ENCODE assay signal across 8 cellular contexts in the genomic region with DNA sequence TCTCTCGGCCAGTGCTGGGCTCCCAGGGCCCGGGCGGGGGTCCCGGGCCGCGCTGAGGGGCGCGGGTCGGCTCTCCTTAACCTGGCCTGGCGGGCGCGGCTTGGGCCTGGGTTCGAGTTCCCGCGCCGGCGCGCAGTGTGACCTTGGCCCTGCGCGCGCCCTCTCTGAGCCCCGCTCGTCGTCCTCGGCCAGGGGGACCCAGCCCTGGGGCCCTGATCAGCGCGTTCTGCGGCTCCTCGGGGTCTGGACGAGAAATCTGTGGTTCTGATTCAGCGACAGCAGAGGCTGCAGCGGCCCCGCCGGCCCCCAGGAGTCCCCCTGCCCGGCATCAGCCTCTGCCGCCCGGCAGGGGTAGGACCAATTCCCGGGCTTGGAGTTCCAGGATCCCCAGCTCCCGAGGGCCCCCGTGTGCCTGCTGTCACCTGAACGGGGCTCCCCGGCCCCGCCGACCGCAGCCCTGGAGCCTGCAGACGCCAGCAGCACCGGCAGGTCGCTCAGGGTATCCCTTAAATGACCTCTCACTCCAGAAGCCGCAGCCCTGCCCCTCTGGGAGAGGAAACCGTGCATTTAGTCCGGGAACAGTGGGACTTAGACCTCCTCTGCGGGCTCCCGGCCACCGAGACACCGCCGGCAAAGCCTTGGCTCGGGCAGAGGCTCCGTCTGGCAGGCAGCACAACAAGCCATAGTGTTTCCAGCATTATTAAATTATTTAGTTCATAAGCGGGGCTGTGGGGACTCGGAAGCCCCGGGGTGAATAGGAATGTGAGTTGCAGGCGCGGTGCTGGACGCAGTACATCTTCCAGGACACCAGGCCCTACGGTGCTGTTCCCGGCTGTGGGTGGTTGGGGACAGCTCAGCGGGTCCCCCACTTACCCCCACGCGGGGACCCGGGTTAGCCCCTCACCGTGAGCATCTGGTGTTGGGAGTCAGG. TPM values are rescaled to one million over a fixed set of nuclear protein-coding genes. Genes with fewer than 3 reads are reported as not detected.
A peak's percentile ranks its signal among the peaks of the same experiment; 100 is the strongest.
DNase-seq lines count a peak whose midpoint lies in the region; ATAC-seq and TF ChIP-seq lines count a peak whose summit lies in the region.

No MANE protein-coding gene starts in this region.

- H3K4me1 Mint-ChIP-seq in mesothelial cell of epicardium = peaks cover 44% of the 10 kb centered on the region

- no peaks in the 10 kb centered on the region for H3K36me3 ChIP-seq in tibial artery

- no peaks in the 10 kb centered on the region for H3K9me3 Mint-ChIP-seq in mesothelial cell of epicardium

- peak overlapping the region; percentile 89 to 97 for H3K4me3 ChIP-seq in tibial artery

- no peaks in the 10 kb centered on the region for H3K27me3 Mint-ChIP-seq in mesothelial cell of epicardium (ENCODE audit: low read depth)

- peak overlapping the region; percentile 67 for H3K27ac Mint-ChIP-seq in mesothelial cell of epicardium

- no peaks in the 10 kb centered on the region for H3K9me3 ChIP-seq in tibial artery

- peak; percentile 18 for ATAC-seq in GM19035 (IDR thresholded peaks at IDR 0.05; ENCODE audit: unreplicated experiment)

- intact Hi-C loops in tibial artery (cut with DNase I; ENCODE audit: low total_unique reads) = no loop called here

- H3K27ac ChIP-seq in tibial artery = peak overlapping the region; percentile 75 to 79

- no peaks in the 10 kb centered on the region for H3K36me3 Mint-ChIP-seq in mesothelial cell of epicardium

- H3K27me3 ChIP-seq in tibial artery = no peaks in the 10 kb centered on the region

- peak; percentile 42 for DNase-seq in AG08395 (ENCODE audit: low spot score)
- peak; percentile 59 for DNase-seq in HuH-7 (ENCODE audit: low spot score)
- peak; percentile 27 to 37 for DNase-seq in activated CD4-positive, alpha-beta T cell treated with anti-CD3 and anti-CD28 coated beads, Interleukin-2, amount 50 U/mL, for 48 hours
- peak; percentile 61 for DNase-seq in epidermal melanocyte (ENCODE audit: insufficient read length, low spot score)
- DNase-seq in mesothelial cell of epicardium (ENCODE audit: low spot score in 2 of 2, unreplicated experiment in 2 of 2) = peak; percentile 39 to 68
- peak in 1 of 2 donors; percentile 45 for DNase-seq in tibial artery
- no peak for DNase-seq in ureter (ENCODE audit: low spot score)

- H3K4me3 Mint-ChIP-seq in mesothelial cell of epicardium = peak overlapping the region; percentile 76

- H3K4me1 ChIP-seq in tibial artery = peaks cover 0 to 38% (median 24%) of the 10 kb centered on the region in 4 donors

- peak; percentile 24 for TF ChIP-seq CTCF in mesothelial cell of epicardium (IDR thresholded peaks at IDR 0.05; ENCODE audit: unreplicated experiment)
- TF ChIP-seq CTCF in tibial artery (IDR thresholded peaks at IDR 0.05) = peak; percentile 6 to 25

RNA-seq across cellular contexts. Expression of a gene that starts 0.6 kb away (rescaled TPM):
- total RNA-seq in mesothelial cell of epicardium = 20.0 to 22.4 TPM (median 20.4 TPM) in 3 replicates
- total RNA-seq in ureter = 19.0 TPM

RNA-seq across cellular contexts. Expression of a gene that starts 49.4 kb away (rescaled TPM):
- total RNA-seq in mesothelial cell of epicardium (198 to 200 TPM (median 199 TPM) in 3 replicates), ureter (142 TPM)
